21 cellular contexts compared by ENCODE assay signal in genomic region chr13:20968745-20969144, GRCh38.
DNase-seq lines count a peak whose midpoint lies in the region; FAIRE-seq and TF ChIP-seq lines count a peak whose summit lies in the region.
"Had no signal": no experiment of that assay in that cellular context is flagged by ENCODE, and none has a peak within 500 bp of the region (broad histone marks: within the 10 kb centered on the region; RNA-seq: fewer than 3 reads in every experiment).

No MANE protein-coding gene starts in this region.

- H3K9me3 Mint-ChIP-seq in Calu3 (ENCODE audit: low read depth, unreplicated experiment) = no peaks in the 10 kb centered on the region
- H3K9me3 Mint-ChIP-seq: memory B cell had no signal

- no peak for FAIRE-seq in endothelial cell of umbilical vein (lab: Jason Lieb, UNC)
- FAIRE-seq: TTC549 had no signal

- POLR2A ChIA-PET in endothelial cell of umbilical vein (lab: Charles Lee) = no interaction called here

- no peaks in the 10 kb centered on the region for H3K9me1 ChIP-seq in endothelial cell of umbilical vein (replicated peaks; ENCODE audit: control insufficient read depth, extremely low read depth, insufficient read depth, low read length)

- H3K27me3 Mint-ChIP-seq in Calu3 (ENCODE audit: unreplicated experiment) = no peaks in the 10 kb centered on the region

- peaks cover 3% of the 10 kb centered on the region for H3K36me3 Mint-ChIP-seq in Calu3 (ENCODE audit: insufficient read depth, unreplicated experiment)
- H3K36me3 Mint-ChIP-seq: memory B cell had no signal

- no peak overlapping the region for H3K4me2 ChIP-seq in endothelial cell of umbilical vein (ENCODE audit: insufficient read depth, low read length)

- H3K4me3 ChIP-seq in endothelial cell of umbilical vein (replicated peaks in 1 of 3; ENCODE audit: insufficient read depth in 1 of 3, low read depth in 1 of 3, low read length in 3 of 3) = no peak overlapping the region
- no peak overlapping the region for H3K4me3 ChIP-seq in Peyer's patch
- H3K4me3 ChIP-seq in adrenal gland = no peak overlapping the region
- H3K4me3 ChIP-seq: heart left ventricle had no signal

- H3K4me1 ChIP-seq in endothelial cell of umbilical vein (ENCODE audit: control insufficient read depth, extremely low read depth, insufficient read depth, low read length) (no peaks in the 10 kb centered on the region), Peyer's patch (no peaks in the 10 kb centered on the region), adrenal gland (replicated peaks in 1 of 2) (no peaks in the 10 kb centered on the region)
- H3K4me1 ChIP-seq: heart left ventricle had no signal

- BruUV-seq in Calu3 (replicated peaks; lab: Mats Ljungman, UMichigan) = TSS peak; percentile 22
- BruUV-seq in endothelial cell of umbilical vein (replicated peaks; lab: Mats Ljungman, UMichigan) = TSS peak; percentile 4

- H3K4me3 Mint-ChIP-seq in Calu3 (ENCODE audit: low read depth, unreplicated experiment) = no peak overlapping the region
- H3K4me3 Mint-ChIP-seq: memory B cell had no signal

- WGBS in adrenal gland, 4 donors = 49 to 68% (median 62%) methylated on average over 2 of the region's 2 CpGs

- CTCF ChIA-PET in Calu3 (lab: Charles Lee) = no interaction called here
- CTCF ChIA-PET in endothelial cell of umbilical vein (lab: Charles Lee) = interaction anchor here (0.9 to 1.8 kb wide), 4 partner anchors 25 to 771 kb away, joined by 3 to 7 read pairs (median 4); partner anchors contain the start of gene SKA3

- H3K79me2 ChIP-seq in endothelial cell of umbilical vein (ENCODE audit: control insufficient read depth, insufficient read depth, low read length) = no peaks in the 10 kb centered on the region

- TF ChIP-seq POLR2A in endothelial cell of umbilical vein (IDR thresholded peaks at IDR 0.05; ENCODE audit: low read depth, low read length) (no peak), Peyer's patch (IDR thresholded peaks at IDR 0.05) (no peak), adrenal gland (IDR thresholded peaks at IDR 0.05) (no peak)

- H3K9me3 ChIP-seq in endothelial cell of umbilical vein (replicated peaks; ENCODE audit: control insufficient read depth, insufficient read depth, low read length) (no peaks in the 10 kb centered on the region), Peyer's patch (no peaks in the 10 kb centered on the region), adrenal gland (replicated peaks in 1 of 3) (no peaks in the 10 kb centered on the region)
- H3K9me3 ChIP-seq: heart left ventricle, neutrophil had no signal

- H3K27me3 ChIP-seq in endothelial cell of umbilical vein (ENCODE audit: control insufficient read depth in 2 of 2, insufficient read depth in 2 of 2, low read length in 2 of 2) = peaks cover 0 to 2% of the 10 kb centered on the region in 2 experiments
- no peaks in the 10 kb centered on the region for H3K27me3 ChIP-seq in Peyer's patch
- no peaks in the 10 kb centered on the region for H3K27me3 ChIP-seq in adrenal gland
- H3K27me3 ChIP-seq: heart left ventricle, neutrophil had no signal

- H3K9ac ChIP-seq in endothelial cell of umbilical vein (replicated peaks; ENCODE audit: extremely low read depth, insufficient read depth, low read length) = no peak overlapping the region

- H3K27ac Mint-ChIP-seq in Calu3 (ENCODE audit: unreplicated experiment) = peak overlapping the region; percentile 47
- H3K27ac Mint-ChIP-seq: memory B cell had no signal

- H3K36me3 ChIP-seq in endothelial cell of umbilical vein (ENCODE audit: control insufficient read depth in 2 of 2, extremely low read depth in 1 of 2, insufficient read depth in 2 of 2, low read length in 2 of 2) (peaks cover 6 to 11% of the 10 kb centered on the region in 2 experiments), Peyer's patch (no peaks in the 10 kb centered on the region), adrenal gland (replicated peaks in 1 of 2) (peaks cover 0 to 5% of the 10 kb centered on the region in 2 donors)

- H3K27ac ChIP-seq in endothelial cell of umbilical vein (ENCODE audit: insufficient read depth, low read depth, low read length) = no peak overlapping the region
- H3K27ac ChIP-seq in Peyer's patch = no peak overlapping the region
- H3K27ac ChIP-seq in adrenal gland = no peak overlapping the region
- H3K27ac ChIP-seq: heart left ventricle, neutrophil had no signal

- TF ChIP-seq CTCF in Calu3 (IDR thresholded peaks at IDR 0.05; ENCODE audit: unreplicated experiment) (no peak), endothelial cell of umbilical vein (IDR thresholded peaks at IDR 0.05; ENCODE audit: extremely low read depth in 1 of 2, insufficient read depth in 1 of 2, low read depth in 1 of 2, low read length in 2 of 2) (no peak), Peyer's patch (IDR thresholded peaks at IDR 0.05) (no peak), adrenal gland (IDR thresholded peaks at IDR 0.05) (no peak)

- dilution Hi-C loops in endothelial cell of umbilical vein (cut with MboI; ENCODE audit: extremely low pct_ligation_motif_present, low sequenced_read_pairs) = no loop called here

- DNase-seq in NOMO-1 treated with DMSO at 0.1 percent for 48 hours (lab: John Stamatoyannopoulos, UW; ENCODE audit: unreplicated experiment) (peak; percentile 28), NOMO-1 treated with dmso at 0.1 percent for 144 hours (lab: John Stamatoyannopoulos, UW; ENCODE audit: unreplicated experiment) (no peak), Calu3 (no peak), NCI-H226 (peak; percentile 39), endothelial cell of umbilical vein (ENCODE audit: low read depth, low spot score) (no peak), Peyer's patch (no peak), adrenal gland (no peak)
- no peak for DNase-seq in activated effector memory CD4-positive, alpha-beta T cell treated with anti-CD3 and anti-CD28 coated beads, Interleukin-2, amount 50 U/mL, for 16 hours
- DNase-seq: 8988T; activated CD4-positive, CD25-positive, alpha-beta regulatory T cell treated with anti-CD3 and anti-CD28 coated beads, Interleukin-2, amount 50 U/mL, for 72 hours; DMS79; effector CD4-positive, alpha-beta T cell; erythroblast; heart left ventricle; left colon; NCI-H510A treated with DMSO at 0.1 percent for 48 hours; stimulated activated CD8-positive, alpha-beta memory T cell treated with anti-CD3 and anti-CD28 coated beads, Interleukin-4, amount 100 ng/mL, for 48 hours; substantia nigra had no signal

- H2AFZ ChIP-seq in endothelial cell of umbilical vein (ENCODE audit: low read depth, low read length) = no peak overlapping the region

- H4K20me1 ChIP-seq in endothelial cell of umbilical vein (replicated peaks; ENCODE audit: control insufficient read depth, extremely low read depth, insufficient read depth, low read length) = no peaks in the 10 kb centered on the region

- intact Hi-C loops in Calu3 (cut with micrococcal nuclease; ENCODE audit: unreplicated experiment) = no loop called here
- intact Hi-C loops in endothelial cell of umbilical vein (cut with micrococcal nuclease) = no loop called here
- intact Hi-C loops in adrenal gland (cut with DNase I) = no loop called here

- H3K4me1 Mint-ChIP-seq in Calu3 (ENCODE audit: low read depth, unreplicated experiment) = peaks cover 8% of the 10 kb centered on the region
- H3K4me1 Mint-ChIP-seq: memory B cell had no signal

TF ChIP-seq in endothelial cell of umbilical vein, 7 proteins besides CTCF, POLR2A, EP300 and RAD21:
- TF ChIP-seq GATA2 (IDR thresholded peaks at IDR 0.05; ENCODE audit: insufficient read depth, insufficient read length, low read depth, low read length) (no peak), MYC (IDR thresholded peaks at IDR 0.05; ENCODE audit: low read depth, low read length) (no peak), FOS (IDR thresholded peaks at IDR 0.05; ENCODE audit: borderline replicate concordance, insufficient read depth, low read length) (no peak), POLR2AphosphoS5 (IDR thresholded peaks at IDR 0.05; ENCODE audit: insufficient read depth, low read depth, low read length) (no peak), MAX (IDR thresholded peaks at IDR 0.05; ENCODE audit: insufficient read depth, insufficient read length) (no peak)

Comparison
In these comparisons a context has a peak if more than half of its experiments do, and no peak if none do; other contexts are left out.
1. DNase-seq: peak in NOMO-1 treated with DMSO at 0.1 percent for 48 hours (single experiment) and NCI-H226 (single experiment); none in NOMO-1 treated with dmso at 0.1 percent for 144 hours (single experiment), Calu3 (single experiment), endothelial cell of umbilical vein (single experiment), Peyer's patch (0 of 3), activated effector memory CD4-positive, alpha-beta T cell treated with anti-CD3 and anti-CD28 coated beads, Interleukin-2, amount 50 U/mL, for 16 hours (single experiment) and adrenal gland (0 of 7).